Comparison of ENCODE assay signal across 14 cellular contexts in genomic region chr12:49340971-49341776, GRCh38. TPM values are rescaled to one million over a fixed set of nuclear protein-coding genes. Genes with fewer than 3 reads are reported as not detected.
A peak's percentile ranks its signal among the peaks of the same experiment; 100 is the strongest.
DNase-seq lines count a peak whose midpoint lies in the region; ATAC-seq and TF ChIP-seq lines count a peak whose summit lies in the region.
"Had no signal": no experiment of that assay in that cellular context is flagged by ENCODE, and none has a peak within 500 bp of the region (broad histone marks: within the 10 kb centered on the region; RNA-seq: fewer than 3 reads in every experiment).

No MANE protein-coding gene starts in this region.

- H3K27ac Mint-ChIP-seq in natural killer cell = no peak overlapping the region
- H3K27ac Mint-ChIP-seq in natural killer cell treated with Interleukin-12 subunit alpha and Interleukin-12 subunit beta and Interleukin-15 and Interleukin-18, amount 100 ng/mL, for 72 hours = no peak overlapping the region
- H3K27ac Mint-ChIP-seq in activated T-helper 2 cell treated with anti-CD3 and anti-CD28 coated beads, Interferon-gamma antibody, Interleukin-2, Interleukin-4, amounts not matched to agents 10 μg/mL and 5 μg/mL and 100 μg/mL, durations not matched to agents 14 hours and 24 hours and 36 hours = no peak overlapping the region
- H3K27ac Mint-ChIP-seq: activated CD4-positive, alpha-beta memory T cell treated with anti-CD3 and anti-CD28 coated beads, Interleukin-2, amount 10 ng/mL, durations not matched to agents 7 days and 5 days had no signal

- H3K9me3 ChIP-seq in upper lobe of right lung = no peaks in the 10 kb centered on the region
- H3K9me3 ChIP-seq: A549, ascending aorta had no signal

- peaks cover 67% of the 10 kb centered on the region for H3K27me3 ChIP-seq in upper lobe of right lung

- no peaks in the 10 kb centered on the region for H3K36me3 ChIP-seq in upper lobe of right lung
- H3K36me3 ChIP-seq: ascending aorta had no signal

- peaks cover 22 to 36% of the 10 kb centered on the region in 2 donors for H3K4me1 Mint-ChIP-seq in natural killer cell
- H3K4me1 Mint-ChIP-seq in natural killer cell treated with Interleukin-12 subunit alpha and Interleukin-12 subunit beta and Interleukin-15 and Interleukin-18, amount 100 ng/mL, for 72 hours (ENCODE audit: low read depth in 2 of 2) = peaks cover 26 to 29% of the 10 kb centered on the region in 2 donors
- H3K4me1 Mint-ChIP-seq in activated T-helper 2 cell treated with anti-CD3 and anti-CD28 coated beads, Interferon-gamma antibody, Interleukin-2, Interleukin-4, amounts not matched to agents 10 μg/mL and 5 μg/mL and 100 μg/mL, durations not matched to agents 14 hours and 24 hours and 36 hours (ENCODE audit: low read depth) = peaks cover 23% of the 10 kb centered on the region

- H3K27ac ChIP-seq in upper lobe of right lung = no peak overlapping the region
- H3K27ac ChIP-seq: ascending aorta had no signal

- peak overlapping the region; percentile 63 for H3K4me3 Mint-ChIP-seq in natural killer cell
- H3K4me3 Mint-ChIP-seq in natural killer cell treated with Interleukin-12 subunit alpha and Interleukin-12 subunit beta and Interleukin-15 and Interleukin-18, amount 100 ng/mL, for 72 hours = no peak overlapping the region
- H3K4me3 Mint-ChIP-seq in activated T-helper 2 cell treated with anti-CD3 and anti-CD28 coated beads, Interferon-gamma antibody, Interleukin-2, Interleukin-4, amounts not matched to agents 10 μg/mL and 5 μg/mL and 100 μg/mL, durations not matched to agents 14 hours and 24 hours and 36 hours (ENCODE audit: low read depth) = no peak overlapping the region
- H3K4me3 Mint-ChIP-seq: activated CD4-positive, alpha-beta memory T cell treated with anti-CD3 and anti-CD28 coated beads, Interleukin-2, amount 10 ng/mL, durations not matched to agents 7 days and 5 days had no signal

- ATAC-seq in natural killer cell (no peak), upper lobe of right lung (no peak)
- ATAC-seq in natural killer cell treated with Interleukin-12 subunit alpha and Interleukin-12 subunit beta and Interleukin-15 and Interleukin-18, amount 100 ng/mL, for 72 hours = no peak

- H3K36me3 Mint-ChIP-seq in natural killer cell = no peaks in the 10 kb centered on the region
- no peaks in the 10 kb centered on the region for H3K36me3 Mint-ChIP-seq in natural killer cell treated with Interleukin-12 subunit alpha and Interleukin-12 subunit beta and Interleukin-15 and Interleukin-18, amount 100 ng/mL, for 72 hours
- no peaks in the 10 kb centered on the region for H3K36me3 Mint-ChIP-seq in activated T-helper 2 cell treated with anti-CD3 and anti-CD28 coated beads, Interferon-gamma antibody, Interleukin-2, Interleukin-4, amounts not matched to agents 10 μg/mL and 5 μg/mL and 100 μg/mL, durations not matched to agents 14 hours and 24 hours and 36 hours (ENCODE audit: low read depth)

- H3K4me1 ChIP-seq in upper lobe of right lung = peaks cover 40% of the 10 kb centered on the region

- H3K27me3 Mint-ChIP-seq in natural killer cell (ENCODE audit: low read depth in 2 of 2) = peaks cover 43 to 66% of the 10 kb centered on the region in 2 donors
- peaks cover 34 to 59% of the 10 kb centered on the region in 2 donors for H3K27me3 Mint-ChIP-seq in natural killer cell treated with Interleukin-12 subunit alpha and Interleukin-12 subunit beta and Interleukin-15 and Interleukin-18, amount 100 ng/mL, for 72 hours
- peaks cover 76% of the 10 kb centered on the region for H3K27me3 Mint-ChIP-seq in activated T-helper 2 cell treated with anti-CD3 and anti-CD28 coated beads, Interferon-gamma antibody, Interleukin-2, Interleukin-4, amounts not matched to agents 10 μg/mL and 5 μg/mL and 100 μg/mL, durations not matched to agents 14 hours and 24 hours and 36 hours (ENCODE audit: low read depth)

- H3K9me3 Mint-ChIP-seq in natural killer cell = no peaks in the 10 kb centered on the region
- H3K9me3 Mint-ChIP-seq in natural killer cell treated with Interleukin-12 subunit alpha and Interleukin-12 subunit beta and Interleukin-15 and Interleukin-18, amount 100 ng/mL, for 72 hours = no peaks in the 10 kb centered on the region
- H3K9me3 Mint-ChIP-seq in activated T-helper 2 cell treated with anti-CD3 and anti-CD28 coated beads, Interferon-gamma antibody, Interleukin-2, Interleukin-4, amounts not matched to agents 10 μg/mL and 5 μg/mL and 100 μg/mL, durations not matched to agents 14 hours and 24 hours and 36 hours = no peaks in the 10 kb centered on the region
- H3K9me3 Mint-ChIP-seq: activated CD4-positive, alpha-beta memory T cell treated with anti-CD3 and anti-CD28 coated beads, Interleukin-2, amount 10 ng/mL, durations not matched to agents 7 days and 5 days had no signal

- TF ChIP-seq CTCF in natural killer cell (IDR thresholded peaks at IDR 0.05) (no peak), upper lobe of right lung (IDR thresholded peaks at IDR 0.05) (no peak)

- H3K4me3 ChIP-seq in upper lobe of right lung = no peak overlapping the region

- intact Hi-C loops in natural killer cell (cut with micrococcal nuclease) = no loop called here
- intact Hi-C loops in upper lobe of right lung (cut with DNase I) = loop anchor here (10.0 kb wide), 1 partner anchor 56 kb away; no protein-coding TSS in a partner anchor
- intact Hi-C loops in activated T-helper 2 cell treated with anti-CD3 and anti-CD28 coated beads, Interferon-gamma antibody, Interleukin-2, Interleukin-4, amounts not matched to agents 10 μg/mL and 5 μg/mL and 100 μg/mL, durations not matched to agents 14 hours and 24 hours and 36 hours (cut with micrococcal nuclease) = no loop called here

- DNase-seq in natural killer cell (no peak), left kidney (ENCODE audit: low read depth, low spot score) (peak; percentile 9), upper lobe of right lung (peak; percentile 45), NCI-H146 (lab: John Stamatoyannopoulos, UW) (no peak)
- no peak for DNase-seq in natural killer cell treated with Interleukin-12 subunit alpha and Interleukin-12 subunit beta and Interleukin-15 and Interleukin-18, amount 100 ng/mL, for 72 hours (ENCODE audit: low spot score)
- DNase-seq in activated T-helper 2 cell treated with anti-CD3 and anti-CD28 coated beads, Interferon-gamma antibody, Interleukin-2, Interleukin-4, amounts not matched to agents 10 μg/mL and 5 μg/mL and 100 μg/mL, durations not matched to agents 14 hours and 24 hours and 36 hours (ENCODE audit: low spot score) = no peak
- DNase-seq: activated CD4-positive, alpha-beta memory T cell treated with anti-CD3 and anti-CD28 coated beads, Interleukin-2, amount 10 ng/mL, durations not matched to agents 7 days and 5 days; COR-L47; dermis blood vessel endothelial cell; GF-D8; mammary epithelial cell had no signal

RNA-seq across cellular contexts. Expression of gene C1QL4, which starts 4.2 kb away (rescaled TPM):
- not detected for total RNA-seq in natural killer cell
- not detected for total RNA-seq in natural killer cell treated with Interleukin-12 subunit alpha and Interleukin-12 subunit beta and Interleukin-15 and Interleukin-18, amount 100 ng/mL, for 72 hours
- not detected for total RNA-seq in upper lobe of right lung
- total RNA-seq in activated T-helper 2 cell treated with anti-CD3 and anti-CD28 coated beads, Interferon-gamma antibody, Interleukin-2, Interleukin-4, amounts not matched to agents 10 μg/mL and 5 μg/mL and 100 μg/mL, durations not matched to agents 14 hours and 24 hours and 36 hours = not detected in 2 replicates
- total RNA-seq: activated CD4-positive, alpha-beta memory T cell treated with anti-CD3 and anti-CD28 coated beads, Interleukin-2, amount 10 ng/mL, durations not matched to agents 7 days and 5 days; ascending aorta had no signal

RNA-seq across cellular contexts. Expression of gene DNAJC22, which starts 5.5 kb away (rescaled TPM):
- total RNA-seq in natural killer cell = not detected
- not detected for total RNA-seq in natural killer cell treated with Interleukin-12 subunit alpha and Interleukin-12 subunit beta and Interleukin-15 and Interleukin-18, amount 100 ng/mL, for 72 hours
- total RNA-seq in upper lobe of right lung = 0.67 TPM
- total RNA-seq in activated T-helper 2 cell treated with anti-CD3 and anti-CD28 coated beads, Interferon-gamma antibody, Interleukin-2, Interleukin-4, amounts not matched to agents 10 μg/mL and 5 μg/mL and 100 μg/mL, durations not matched to agents 14 hours and 24 hours and 36 hours = 0.09 TPM in 1 of 2 replicates, not detected in the other
- total RNA-seq: ascending aorta had no signal

RNA-seq across cellular contexts. Expression of gene TROAP, which starts 18.1 kb away (rescaled TPM):
- total RNA-seq in natural killer cell (1 to 10 TPM in 2 of 3 donors, under 1 TPM in 1; 0.58 to 3.0 (median 2.2) TPM), upper lobe of right lung (0.96 TPM)
- 100 to 1,000 TPM in 1 of 2 donors, 10 to 100 TPM in 1; 37.4 to 103 TPM for total RNA-seq in natural killer cell treated with Interleukin-12 subunit alpha and Interleukin-12 subunit beta and Interleukin-15 and Interleukin-18, amount 100 ng/mL, for 72 hours
- 58.3 and 59.3 TPM in 2 replicates for total RNA-seq in activated T-helper 2 cell treated with anti-CD3 and anti-CD28 coated beads, Interferon-gamma antibody, Interleukin-2, Interleukin-4, amounts not matched to agents 10 μg/mL and 5 μg/mL and 100 μg/mL, durations not matched to agents 14 hours and 24 hours and 36 hours
- total RNA-seq: ascending aorta had no signal

RNA-seq across cellular contexts. Expression of gene SPATS2, which starts 26.1 kb away (rescaled TPM):
- total RNA-seq in natural killer cell (10 to 100 TPM; 14.6 to 18.4 (median 15.4) TPM), upper lobe of right lung (12.6 TPM)
- total RNA-seq in natural killer cell treated with Interleukin-12 subunit alpha and Interleukin-12 subunit beta and Interleukin-15 and Interleukin-18, amount 100 ng/mL, for 72 hours = 10 to 100 TPM; 13.7 to 21.1 TPM
- 17.9 and 19.3 TPM in 2 replicates for total RNA-seq in activated T-helper 2 cell treated with anti-CD3 and anti-CD28 coated beads, Interferon-gamma antibody, Interleukin-2, Interleukin-4, amounts not matched to agents 10 μg/mL and 5 μg/mL and 100 μg/mL, durations not matched to agents 14 hours and 24 hours and 36 hours

RNA-seq across cellular contexts. Expression of gene PRPH, which starts 46.2 kb away (rescaled TPM):
- total RNA-seq in natural killer cell (not detected), upper lobe of right lung (not detected)
- total RNA-seq in natural killer cell treated with Interleukin-12 subunit alpha and Interleukin-12 subunit beta and Interleukin-15 and Interleukin-18, amount 100 ng/mL, for 72 hours = not detected
- total RNA-seq in activated T-helper 2 cell treated with anti-CD3 and anti-CD28 coated beads, Interferon-gamma antibody, Interleukin-2, Interleukin-4, amounts not matched to agents 10 μg/mL and 5 μg/mL and 100 μg/mL, durations not matched to agents 14 hours and 24 hours and 36 hours = not detected in 2 replicates
- total RNA-seq: ascending aorta, dermis blood vessel endothelial cell, SK-MEL-5 had no signal

Comparison
In these comparisons a context has a peak if more than half of its experiments do, and no peak if none do; other contexts are left out.
1. RNA of gene TROAP, which starts 18.1 kb away (total RNA-seq): 37.4 to 103 TPM in natural killer cell treated with Interleukin-12 subunit alpha and Interleukin-12 subunit beta and Interleukin-15 and Interleukin-18, amount 100 ng/mL, for 72 hours and 58.3 to 59.3 TPM in activated T-helper 2 cell treated with anti-CD3 and anti-CD28 coated beads, Interferon-gamma antibody, Interleukin-2, Interleukin-4, amounts not matched to agents 10 μg/mL and 5 μg/mL and 100 μg/mL, durations not matched to agents 14 hours and 24 hours and 36 hours; 0.58 to 3.0 TPM in natural killer cell and 0.96 TPM in upper lobe of right lung (single experiment); every median in the first group is over 4 times any median in the second.
2. DNase-seq: peak in left kidney (single experiment) and upper lobe of right lung (single experiment); none in natural killer cell (single experiment), natural killer cell treated with Interleukin-12 subunit alpha and Interleukin-12 subunit beta and Interleukin-15 and Interleukin-18, amount 100 ng/mL, for 72 hours (single experiment), NCI-H146 (single experiment) and activated T-helper 2 cell treated with anti-CD3 and anti-CD28 coated beads, Interferon-gamma antibody, Interleukin-2, Interleukin-4, amounts not matched to agents 10 μg/mL and 5 μg/mL and 100 μg/mL, durations not matched to agents 14 hours and 24 hours and 36 hours (single experiment).